8 cellular contexts compared by ENCODE assay signal in genomic region chr1:147241955-147242448, GRCh38. TPM values are rescaled to one million over a fixed set of nuclear protein-coding genes. Genes with fewer than 3 reads are reported as not detected.
A peak's percentile ranks its signal among the peaks of the same experiment; 100 is the strongest.
DNase-seq lines count a peak whose midpoint lies in the region; ATAC-seq, FAIRE-seq and TF ChIP-seq lines count a peak whose summit lies in the region.

No MANE protein-coding gene starts in this region.

- no peak overlapping the region for H2AK5ac ChIP-seq in IMR-90 (ENCODE audit: low read depth, low read length)

- H3K4ac ChIP-seq in IMR-90 (ENCODE audit: low read depth, low read length), result peak overlapping the region; percentile 36; the same call in 1 of the 2 replicates

- H2BK20ac ChIP-seq in IMR-90 (ENCODE audit: low read depth, low read length), result no peak overlapping the region

- peak overlapping the region; percentile 99 for H2AFZ ChIP-seq in IMR-90 (replicated peaks; ENCODE audit: low read length, poor library complexity)

- H3K18ac ChIP-seq in IMR-90 (ENCODE audit: low read depth, low read length), result peak overlapping the region; percentile 72

- H4K5ac ChIP-seq in IMR-90 (ENCODE audit: low read depth, low read length), result peak overlapping the region; percentile 83

- peaks cover 24% of the 10 kb centered on the region for H4K20me1 ChIP-seq in IMR-90 (ENCODE audit: insufficient read depth, low read length)

- H2BK5ac ChIP-seq in IMR-90 (ENCODE audit: low read depth, low read length, poor library complexity, severe bottlenecking), result peak overlapping the region; percentile 77

- no peak for FAIRE-seq in A549 (lab: Jason Lieb, UNC)

- intact Hi-C loops in IMR-90 (cut with micrococcal nuclease) (loop anchor here (1.0 to 2.0 kb wide), 2 partner anchors 51 to 70 kb away; partner anchors contain the start of gene PRKAB2), mucosa of descending colon (cut with DNase I, micrococcal nuclease) (loop anchor here (2.0 to 5.0 kb wide), 2 partner anchors 69 to 70 kb away; partner anchors contain the start of gene PRKAB2 (in 2 of the 2))

- H2BK120ac ChIP-seq in IMR-90 (ENCODE audit: low read depth, low read length), result 0 out of 2 replicates have a peak overlapping the region, but pooled peaks have one; percentile 0

- H2BK15ac ChIP-seq in IMR-90 (ENCODE audit: low read depth, low read length), result no peak overlapping the region

- peaks cover 8% of the 10 kb centered on the region for H3K9me1 ChIP-seq in IMR-90 (ENCODE audit: insufficient read depth, low read length)

- H4K8ac ChIP-seq in IMR-90 (ENCODE audit: low read depth in 2 of 2, low read length in 2 of 2), result peak overlapping the region; percentile 2 to 65; a peak in 3 of 4 replicates

- WGBS in A549 (ENCODE audit: missing lambda C conversion rate), result 46% methylated on average over 9 of the region's 9 CpGs
- 0% methylated on average over 2 of the region's 9 CpGs; no CpG with 5 or more reads in 1 of the 2 experiments for WGBS in IMR-90 (ENCODE audit: extremely low coverage in 2 of 2, insufficient read length in 1 of 2), 2 experiments

- peak overlapping the region; percentile 91 for H3K4me3 ChIP-seq in A549
- peak overlapping the region; percentile 70 for H3K4me3 ChIP-seq in IMR-90 (ENCODE audit: insufficient read depth, low read depth, low read length)
- peak overlapping the region; percentile 78 to 94 for H3K4me3 ChIP-seq in mucosa of rectum (ENCODE audit: low read length in 2 of 2)
- H3K4me3 ChIP-seq in mucosa of descending colon, result no peak overlapping the region

- H3K4me2 ChIP-seq in A549, result peak overlapping the region; percentile 56
- H3K4me2 ChIP-seq in IMR-90 (ENCODE audit: low read depth, low read length), result peak overlapping the region; percentile 94

- POLR2A ChIA-PET in A549 (lab: Yijun Ruan, JAX) (interaction anchor here (0.7 to 1.8 kb wide), 8 partner anchors 11 to 157 kb away, joined by 3 to 35 read pairs (median 6); partner anchors contain the start of genes FMO5 and PRKAB2), IMR-90 (lab: Charles Lee; ENCODE audit: unreplicated experiment) (no interaction called here)

- H3K4me1 ChIP-seq in A549, result peaks cover 46% of the 10 kb centered on the region
- H3K4me1 ChIP-seq in IMR-90 (ENCODE audit: control insufficient read depth, insufficient read depth, low read length), result peaks cover 3% of the 10 kb centered on the region
- peaks cover 25 to 41% of the 10 kb centered on the region in 2 donors for H3K4me1 ChIP-seq in mucosa of rectum (ENCODE audit: control insufficient read depth in 2 of 2, insufficient read depth in 2 of 2, low read length in 2 of 2)
- H3K4me1 ChIP-seq in mucosa of descending colon (ENCODE audit: low read depth), result peaks cover 28% of the 10 kb centered on the region

- CTCF ChIA-PET in A549 (lab: Yijun Ruan, JAX), result interaction anchor here (0.6 to 3.7 kb wide), 41 partner anchors 10 to 356 kb away, joined by 3 to 51 read pairs (median 4); partner anchors contain the start of genes FMO5 and PRKAB2
- CTCF ChIA-PET in IMR-90 (lab: Yijun Ruan, JAX), result interaction anchor here (0.8 to 1.5 kb wide), 4 partner anchors 10 to 74 kb away, joined by 3 to 4 read pairs (median 4); no protein-coding TSS in a partner anchor

- H3K27me3 ChIP-seq in IMR-90 (ENCODE audit: control insufficient read depth, insufficient read depth, low read length) (no peaks in the 10 kb centered on the region), mucosa of rectum (ENCODE audit: control insufficient read depth in 2 of 2, insufficient read depth in 2 of 2, low read length in 2 of 2) (no peaks in the 10 kb centered on the region)

- DNase-seq in A549 (ENCODE audit: low read depth in 1 of 2, low spot score in 1 of 2), result no peak
- DNase-seq in IMR-90, result no peak
- no peak for DNase-seq in caudate nucleus (lab: John Stamatoyannopoulos, UW)
- DNase-seq in A172 (ENCODE audit: low spot score), result no peak
- no peak for DNase-seq in mucosa of descending colon

- H3K79me1 ChIP-seq in IMR-90 (ENCODE audit: low read depth in 1 of 2, low read length in 2 of 2), result peaks cover 0 to 21% of the 10 kb centered on the region in 2 experiments; a peak in 3 of 4 replicates

- in situ Hi-C loops in IMR-90 (cut with MboI; ENCODE audit: low sequenced_read_pairs), result no loop called here

- ATAC-seq in A549 (no peak), IMR-90 (ENCODE audit: low read depth) (no peak), GM21526 (IDR thresholded peaks at IDR 0.05; ENCODE audit: low FRiP score, unreplicated experiment) (no peak), HG03139 (IDR thresholded peaks at IDR 0.05; ENCODE audit: unreplicated experiment) (no peak), mucosa of descending colon (no peak)

- BruUV-seq in IMR-90 (replicated peaks; lab: Mats Ljungman, UMichigan), result no TSS peak

- dilution Hi-C loops in IMR-90 (cut with HindIII; ENCODE audit: low sequenced_read_pairs, unreplicated experiment), result no loop called here

- TF ChIP-seq POLR2A in A549 (IDR thresholded peaks at IDR 0.05; ENCODE audit: low read length) (no peak), IMR-90 (IDR thresholded peaks at IDR 0.05; ENCODE audit: low read depth, low read length) (no peak)

- H3K9me3 ChIP-seq in A549, result no peaks in the 10 kb centered on the region
- H3K9me3 ChIP-seq in IMR-90 (ENCODE audit: control insufficient read depth, insufficient read depth, low read length), result no peaks in the 10 kb centered on the region
- H3K9me3 ChIP-seq in mucosa of rectum (ENCODE audit: control insufficient read depth in 2 of 2, low read length in 2 of 2), result no peaks in the 10 kb centered on the region
- no peaks in the 10 kb centered on the region for H3K9me3 ChIP-seq in mucosa of descending colon

- H3K56ac ChIP-seq in IMR-90 (ENCODE audit: extremely low read depth, insufficient read depth, low read length), result peak overlapping the region; percentile 56; the same call in 1 of the 2 replicates

- TF ChIP-seq RAD21 in A549 (conservative IDR thresholded peaks at IDR 0.05 in 1 of 2, IDR thresholded peaks at IDR 0.05 in 1 of 2) (no peak), IMR-90 (IDR thresholded peaks at IDR 0.05; ENCODE audit: low read length) (no peak)

- no peak overlapping the region for H4K91ac ChIP-seq in IMR-90 (ENCODE audit: insufficient read depth, low read depth, low read length)

- H3K27ac ChIP-seq in A549, result peak overlapping the region; percentile 97 to 98
- peak overlapping the region; percentile 24; the same call in 1 of the 2 replicates for H3K27ac ChIP-seq in IMR-90 (ENCODE audit: insufficient read depth, low read length)
- H3K27ac ChIP-seq in caudate nucleus (ENCODE audit: low read depth, low read length), result peak overlapping the region; percentile 83
- peak overlapping the region; percentile 64 to 85 for H3K27ac ChIP-seq in mucosa of rectum (ENCODE audit: low read depth in 2 of 2, low read length in 2 of 2)

- H3K9ac ChIP-seq in IMR-90 (ENCODE audit: low read depth, low read length) (peak overlapping the region; percentile 80), mucosa of rectum (ENCODE audit: low read depth in 1 of 2, low read length in 2 of 2) (peak overlapping the region; percentile 60 to 84)

- H3K14ac ChIP-seq in IMR-90 (replicated peaks; ENCODE audit: low read depth, low read length), result 0 out of 2 replicates have a peak overlapping the region, but pooled peaks have one; percentile 6

- no peaks in the 10 kb centered on the region for H3K36me3 ChIP-seq in IMR-90 (ENCODE audit: control insufficient read depth, insufficient read depth, low read length)
- no peaks in the 10 kb centered on the region for H3K36me3 ChIP-seq in mucosa of rectum (ENCODE audit: control insufficient read depth in 2 of 2, insufficient read depth in 2 of 2, low read length in 2 of 2)
- H3K36me3 ChIP-seq in mucosa of descending colon (ENCODE audit: low read depth), result no peaks in the 10 kb centered on the region

- no peak overlapping the region for H2AK9ac ChIP-seq in IMR-90 (replicated peaks; ENCODE audit: low read depth, low read length, poor library complexity)

- H3K23ac ChIP-seq in IMR-90 (ENCODE audit: low read depth, low read length), result peak overlapping the region; percentile 25; the same call in 1 of the 2 replicates

- TF ChIP-seq CTCF in A549 (IDR thresholded peaks at IDR 0.05) (no peak), IMR-90 (conservative IDR thresholded peaks at IDR 0.05; ENCODE audit: low read depth, low read length) (no peak), mucosa of descending colon (IDR thresholded peaks at IDR 0.05) (no peak)

- no peak for TF ChIP-seq EP300 in A549 (IDR thresholded peaks at IDR 0.05)

TF ChIP-seq in A549, 52 proteins besides CTCF, POLR2A, EP300 and RAD21 (continues in another document):
- TF ChIP-seq CBX8 (IDR thresholded peaks at IDR 0.05), result no peak
- TF ChIP-seq CEBPB (IDR thresholded peaks at IDR 0.05), result no peak

TF ChIP-seq in IMR-90, 13 proteins besides CTCF, POLR2A, EP300 and RAD21 (continues in another document):
- TF ChIP-seq CHD1 (IDR thresholded peaks at IDR 0.05; ENCODE audit: low read depth, low read length), result no peak
- TF ChIP-seq MAZ (IDR thresholded peaks at IDR 0.05; ENCODE audit: borderline replicate concordance, low read depth, low read length), result no peak
- no peak for TF ChIP-seq MAFK (IDR thresholded peaks at IDR 0.05; ENCODE audit: low read depth, low read length)
- no peak for TF ChIP-seq CEBPB (IDR thresholded peaks at IDR 0.05; ENCODE audit: low read depth, low read length)

RNA-seq across cellular contexts. Expression of gene CHD1L, which starts 0.5 kb away (rescaled TPM):
- polyA plus RNA-seq in A549 (2011; rRNA removed) (48.4 and 61.2 TPM in 2 replicates), A549 (2017; fragmentation: RNase III; extraction: RNeasy Plus Mini Kit Qiagen cat#74134 plus additional on column Dnase treatment) (36.7 to 40.1 TPM (median 37.0 TPM) in 3 replicates), IMR-90 (2012; rRNA removed) (28.2 and 31.2 TPM in 2 replicates)
- polyA plus RNA-seq in A549 (2012; cell fraction: cytosol; rRNA removed), result 19.9 and 21.4 TPM in 2 replicates
- 14.8 and 22.2 TPM in 2 replicates for polyA plus RNA-seq in A549 (2012; cell fraction: nucleus; rRNA removed)
- 19.7 and 20.6 TPM in 2 replicates for polyA minus RNA-seq in A549 (2011; rRNA and poly(A)+ RNA removed)
- total RNA-seq in IMR-90 (2012; rRNA removed) (47.5 and 51.7 TPM in 2 replicates), mucosa of descending colon (10 to 100 TPM; 33.8 to 40.0 (median 34.5) TPM)
- 6.2 and 8.3 TPM in 2 replicates for polyA plus RNA-seq in IMR-90 (2012; cell fraction: cytosol; rRNA removed)
- polyA plus RNA-seq in IMR-90 (2012; cell fraction: nucleus; rRNA removed; ENCODE audit: low replicate concordance), result 7.3 and 53.9 TPM in 2 replicates
- 41.1 and 41.4 TPM in 2 replicates for total RNA-seq in A172 (2014; rRNA removed; shearing (Covaris generic))

RNA-seq across cellular contexts. Expression of gene FMO5, which starts 16.9 kb away (rescaled TPM):
- polyA plus RNA-seq in A549 (2011; rRNA removed), result 3.4 and 3.8 TPM in 2 replicates
- polyA plus RNA-seq in A549 (2012; cell fraction: cytosol; rRNA removed), result 0.08 TPM in 2 replicates
- polyA plus RNA-seq in A549 (2012; cell fraction: nucleus; rRNA removed), result 0.10 and 0.13 TPM in 2 replicates
- polyA plus RNA-seq in A549 (2017; fragmentation: RNase III; extraction: RNeasy Plus Mini Kit Qiagen cat#74134 plus additional on column Dnase treatment), result 0.25 to 0.50 TPM (median 0.37 TPM) in 3 replicates
- 1.1 TPM in 2 replicates for polyA minus RNA-seq in A549 (2011; rRNA and poly(A)+ RNA removed)
- 0.36 and 0.83 TPM in 2 replicates for total RNA-seq in IMR-90 (2012; rRNA removed)
- polyA plus RNA-seq in IMR-90 (2012; rRNA removed), result 0.50 and 0.51 TPM in 2 replicates
- polyA plus RNA-seq in IMR-90 (2012; cell fraction: cytosol; rRNA removed), result 0.01 and 0.10 TPM in 2 replicates
- polyA plus RNA-seq in IMR-90 (2012; cell fraction: nucleus; rRNA removed; ENCODE audit: low replicate concordance), result 0.29 and 1.3 TPM in 2 replicates
- total RNA-seq in A172 (2014; rRNA removed; shearing (Covaris generic)), result 0.48 TPM in 1 of 2 replicates, not detected in the other
- 100 to 1,000 TPM in 1 of 3 donors, 10 to 100 TPM in 2; 25.2 to 111 (median 55.7) TPM for total RNA-seq in mucosa of descending colon

Comparison
In these comparisons a context has a peak if more than half of its experiments do, and no peak if none do; other contexts are left out.
1. H3K27ac ChIP-seq: peak in every context shown above with its lines; median percentile 98 in A549; 83 in caudate nucleus; 74 in mucosa of rectum; 24 in IMR-90.
2. RNA of gene FMO5, which starts 16.9 kb away (total RNA-seq): 25.2 to 111 TPM in mucosa of descending colon; 0.36 to 0.83 TPM in IMR-90 and 0.48 TPM in A172; every median in the first group is over 10 times any median in the second.